In genomic region chr5:3010301-3010952, GRCh38 we compare ENCODE assay signal across 26 cellular contexts.
"Had no signal": no experiment of that assay in that cellular context is flagged by ENCODE, and none has a peak within 500 bp of the region (broad histone marks: within the 10 kb centered on the region; RNA-seq: fewer than 3 reads in every experiment).

No MANE protein-coding gene starts in this region.

- ATAC-seq: activated CD4-positive, alpha-beta T cell treated with anti-CD3 and anti-CD28 coated beads for 36 hours; activated T-cell treated with anti-CD3 and anti-CD28 coated beads, Interleukin-2, amount 50 U/mL, for 72 hours; gastrocnemius medialis; left cardiac atrium; right lobe of liver; stimulated activated naive B cell treated with anti-CD40 and anti-IgM and Interleukin-4, amounts not matched to agents 10 μg/mL and 1 μg/mL and 100 μg/mL, for 72 hours; WTC11 had no signal

- H3K27me3 Mint-ChIP-seq: activated CD4-positive, alpha-beta T cell treated with anti-CD3 and anti-CD28 coated beads for 36 hours; activated naive CD4-positive, alpha-beta T cell treated with anti-CD3 and anti-CD28 coated beads, Interleukin-2, amount 50 U/mL, for 24 hours; central memory CD8-positive, alpha-beta T cell; naive B cell; stimulated activated naive B cell treated with anti-CD40 and anti-IgM and Interleukin-4, amounts not matched to agents 10 μg/mL and 1 μg/mL and 100 μg/mL, for 72 hours; type B pancreatic cell had no signal

- H3K27ac Mint-ChIP-seq: activated CD4-positive, alpha-beta T cell treated with anti-CD3 and anti-CD28 coated beads for 36 hours; activated naive CD4-positive, alpha-beta T cell treated with anti-CD3 and anti-CD28 coated beads, Interleukin-2, amount 50 U/mL, for 24 hours; activated T-cell treated with anti-CD3 and anti-CD28 coated beads, Interleukin-2, amount 50 U/mL, for 72 hours; naive B cell; stimulated activated naive B cell treated with anti-CD40 and anti-IgM and Interleukin-4, amounts not matched to agents 10 μg/mL and 1 μg/mL and 100 μg/mL, for 72 hours; T-helper 1 cell treated with Interleukin-12 subunit alpha and Interleukin-12 subunit beta and Interleukin-4 antibody, amounts not matched to agents 30 μg/mL and 1 μg/mL, for 36 hours; type B pancreatic cell; WTC11 had no signal

- H3K9me3 ChIP-seq: ascending aorta, esophagus muscularis mucosa, gastrocnemius medialis, right lobe of liver, thoracic aorta had no signal

- H3K4me1 Mint-ChIP-seq: activated CD4-positive, alpha-beta T cell treated with anti-CD3 and anti-CD28 coated beads for 36 hours; activated naive CD4-positive, alpha-beta T cell treated with anti-CD3 and anti-CD28 coated beads, Interleukin-2, amount 50 U/mL, for 24 hours; central memory CD8-positive, alpha-beta T cell; naive B cell; stimulated activated naive B cell treated with anti-CD40 and anti-IgM and Interleukin-4, amounts not matched to agents 10 μg/mL and 1 μg/mL and 100 μg/mL, for 72 hours; WTC11 had no signal

- H3K27me3 ChIP-seq: ascending aorta, brain microvascular endothelial cell, esophagus muscularis mucosa, gastrocnemius medialis, right lobe of liver had no signal

- FAIRE-seq: islet of Langerhans had no signal

- H3K4me3 ChIP-seq: ascending aorta, esophagus muscularis mucosa, gastrocnemius medialis, right lobe of liver, thoracic aorta had no signal

- DNase-seq: activated CD4-positive, alpha-beta T cell treated with anti-CD3 and anti-CD28 coated beads for 36 hours; activated CD4-positive, alpha-beta T cell treated with anti-CD3 and anti-CD28 coated beads, Interleukin-2, amount 50 U/mL, for 4 hours; activated CD8-positive, alpha-beta memory T cell treated with anti-CD3 and anti-CD28 coated beads for 24 hours; activated gamma-delta T cell treated with Interleukin-2 at 50 U/mL for 16 hours; activated T-cell treated with anti-CD3 and anti-CD28 coated beads, Interleukin-2, amount 50 U/mL, for 72 hours; brain microvascular endothelial cell; effector CD4-positive, alpha-beta T cell; gastrocnemius medialis; left cardiac atrium; mesenchymal stem cell; naive B cell; nucleus accumbens; stimulated activated CD4-positive, alpha-beta T cell treated with anti-CD3 and anti-CD28 coated beads, Interleukin-2, amount 100 ng/mL, for 48 hours; stimulated activated CD8-positive, alpha-beta memory T cell treated with anti-CD3 and anti-CD28 coated beads, Interleukin-4, amount 100 ng/mL, for 48 hours; stimulated activated naive B cell treated with anti-CD40 and anti-IgM and Interleukin-4, amounts not matched to agents 10 μg/mL and 1 μg/mL and 100 μg/mL, for 72 hours; T1000 had no signal

- H3K27ac ChIP-seq: ascending aorta, brain microvascular endothelial cell, esophagus muscularis mucosa, gastrocnemius medialis, right lobe of liver, thoracic aorta had no signal

- H3K36me3 Mint-ChIP-seq: activated naive CD4-positive, alpha-beta T cell treated with anti-CD3 and anti-CD28 coated beads, Interleukin-2, amount 50 U/mL, for 24 hours; naive B cell; stimulated activated naive B cell treated with anti-CD40 and anti-IgM and Interleukin-4, amounts not matched to agents 10 μg/mL and 1 μg/mL and 100 μg/mL, for 72 hours; type B pancreatic cell; WTC11 had no signal

- H3K9me3 Mint-ChIP-seq: activated naive CD4-positive, alpha-beta T cell treated with anti-CD3 and anti-CD28 coated beads, Interleukin-2, amount 50 U/mL, for 24 hours; activated T-cell treated with anti-CD3 and anti-CD28 coated beads, Interleukin-2, amount 50 U/mL, for 72 hours; type B pancreatic cell had no signal

- H3K4me3 Mint-ChIP-seq: activated CD4-positive, alpha-beta T cell treated with anti-CD3 and anti-CD28 coated beads for 36 hours; activated naive CD4-positive, alpha-beta T cell treated with anti-CD3 and anti-CD28 coated beads, Interleukin-2, amount 50 U/mL, for 24 hours; activated T-cell treated with anti-CD3 and anti-CD28 coated beads, Interleukin-2, amount 50 U/mL, for 72 hours; central memory CD8-positive, alpha-beta T cell; naive B cell; stimulated activated naive B cell treated with anti-CD40 and anti-IgM and Interleukin-4, amounts not matched to agents 10 μg/mL and 1 μg/mL and 100 μg/mL, for 72 hours; T-helper 1 cell treated with Interleukin-12 subunit alpha and Interleukin-12 subunit beta and Interleukin-4 antibody, amounts not matched to agents 30 μg/mL and 1 μg/mL, for 36 hours; type B pancreatic cell; WTC11 had no signal

- H3K4me1 ChIP-seq: ascending aorta, esophagus muscularis mucosa, gastrocnemius medialis, right lobe of liver had no signal

- H3K36me3 ChIP-seq: ascending aorta, brain microvascular endothelial cell, esophagus muscularis mucosa, gastrocnemius medialis, right lobe of liver, thoracic aorta had no signal
